ENCODE assay signal across 1 cellular context in the genomic region with DNA sequence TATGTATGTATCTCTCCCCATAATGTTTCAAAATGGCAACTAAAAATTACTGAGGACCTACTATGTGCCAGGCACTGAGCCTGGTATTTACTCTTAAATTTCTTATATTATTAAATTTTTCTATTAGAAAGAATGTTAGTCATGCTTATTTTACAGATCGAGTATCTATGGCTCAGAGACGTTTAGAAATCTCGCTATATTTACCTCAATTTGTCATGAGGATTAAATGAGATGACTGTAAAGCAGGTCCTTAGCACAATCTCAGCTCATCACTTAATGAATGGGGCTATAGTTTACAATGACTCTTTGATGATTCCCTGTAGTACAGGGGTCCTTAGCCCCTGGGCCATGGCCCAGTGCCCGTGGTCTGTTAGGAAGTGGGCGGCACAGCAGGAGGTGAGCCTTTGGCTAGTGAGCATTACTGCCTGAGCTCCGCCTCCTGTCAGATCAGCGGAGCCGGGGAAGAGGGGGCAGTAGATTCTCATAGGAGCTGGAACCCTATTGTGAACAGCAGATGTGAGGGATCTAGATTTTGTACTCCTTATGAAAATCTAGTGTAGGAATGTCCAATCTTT.
TF ChIP-seq lines count a peak whose summit lies in the region.

No MANE protein-coding gene starts in this region.

TF ChIP-seq in HepG2, 621 proteins besides CTCF, POLR2A, EP300 and RAD21:
- TF ChIP-seq RAD51 (IDR thresholded peaks at IDR 0.05; ENCODE audit: borderline replicate concordance): no peak
- TF ChIP-seq ZKSCAN1 (IDR thresholded peaks at IDR 0.05; ENCODE audit: low read length): peak; percentile 77
